8 cellular contexts compared by ENCODE assay signal in genomic region chr19:510606-511100, GRCh38. TPM values are rescaled to one million over a fixed set of nuclear protein-coding genes. Genes with fewer than 3 reads are reported as not detected.
DNase-seq lines count a peak whose midpoint lies in the region; ATAC-seq and TF ChIP-seq lines count a peak whose summit lies in the region.

No MANE protein-coding gene starts in this region.

- no peak for TF ChIP-seq POLR2A in lower leg skin (IDR thresholded peaks at IDR 0.05)

- peak overlapping the region in 28 of 59 donors; percentile 1 to 36 (median 20) for H3K4me3 ChIP-seq in dorsolateral prefrontal cortex
- no peak overlapping the region for H3K4me3 ChIP-seq in lower leg skin (ENCODE audit: low read depth, poor library complexity, severe bottlenecking)

- intact Hi-C loops in dorsolateral prefrontal cortex (cut with DNase I) (no loop called here), lower leg skin (cut with DNase I; ENCODE audit: low total_unique reads) (no loop called here)

- WGBS in lower leg skin, 2 donors, result 20 to 26% methylated on average over 10 of the region's 21 CpGs

- peak; percentile 70 for DNase-seq in DMS79 (lab: John Stamatoyannopoulos, UW)
- DNase-seq in NCI-H748 (lab: John Stamatoyannopoulos, UW; ENCODE audit: unreplicated experiment), result peak; percentile 85
- DNase-seq in activated CD4-positive, alpha-beta T cell treated with anti-CD3 and anti-CD28 coated beads, Interleukin-2, amount 50 U/mL, for 48 hours, result peak; percentile 96 to 97
- peak; percentile 50 to 88 (median 79) for DNase-seq in dorsolateral prefrontal cortex
- DNase-seq in lower leg skin (ENCODE audit: low spot score in 2 of 2), result peak in 1 of 2 donors; percentile 94
- DNase-seq in stimulated activated CD4-positive, alpha-beta T cell treated with anti-CD3 and anti-CD28 coated beads, Interleukin-4, amount 100 ng/mL, for 48 hours (ENCODE audit: low read depth in 2 of 2), result peak; percentile 93 to 96

- H3K27me3 ChIP-seq in dorsolateral prefrontal cortex, result no peaks in the 10 kb centered on the region

- ATAC-seq in HG03342 (IDR thresholded peaks at IDR 0.05; ENCODE audit: unreplicated experiment) (peak; percentile 35), HG03196 (IDR thresholded peaks at IDR 0.05; ENCODE audit: unreplicated experiment) (no peak)

- peak overlapping the region in 57 of 59 donors; percentile 19 to 87 (median 75) for H3K27ac ChIP-seq in dorsolateral prefrontal cortex

- TF ChIP-seq CTCF in dorsolateral prefrontal cortex (IDR thresholded peaks at IDR 0.05 in 54 of 56, conservative IDR thresholded peaks at IDR 0.05 in 2 of 56; ENCODE audit: low read depth in 1 of 56, partially characterized antibody in 56 of 56) (peak; percentile 64 to 98 (median 87)), lower leg skin (IDR thresholded peaks at IDR 0.05) (peak in 2 of 3 donors; percentile 53 to 64)

RNA-seq across cellular contexts. Expression of gene TPGS1, which starts 3.4 kb away (rescaled TPM):
- total RNA-seq in dorsolateral prefrontal cortex, result 10 to 100 TPM; 13.7 to 35.3 (median 21.6) TPM
- 10 to 100 TPM; 23.4 to 73.8 (median 62.1) TPM for total RNA-seq in lower leg skin

RNA-seq across cellular contexts. Expression of gene MADCAM1, which starts 14.4 kb away (rescaled TPM):
- total RNA-seq in dorsolateral prefrontal cortex (10 to 100 TPM in 8 of 120 experiments, 1 to 10 TPM in 112; 3.0 to 15.5 (median 6.7) TPM), lower leg skin (under 1 TPM in 2 of 4 donors, not detected in 2; 0.34 to 0.57 TPM)

RNA-seq across cellular contexts. Expression of gene CDC34, which starts 20.9 kb away (rescaled TPM):
- total RNA-seq in dorsolateral prefrontal cortex (10 to 100 TPM; 53.7 to 98.3 (median 68.0) TPM), lower leg skin (100 to 1,000 TPM; 129 to 214 (median 140) TPM)

RNA-seq across cellular contexts. Expression of gene GZMM, which starts 33.2 kb away (rescaled TPM):
- total RNA-seq in dorsolateral prefrontal cortex, result 1 to 10 TPM in 36 of 120 experiments, under 1 TPM in 46, not detected in 38; 0.43 to 5.3 (median 0.94) TPM
- total RNA-seq in lower leg skin, result 1 to 10 TPM in 2 of 4 donors, under 1 TPM in 1, not detected in 1; 0.29 to 1.5 (median 1.3) TPM

RNA-seq across cellular contexts. Expression of gene SHC2, which starts 49.8 kb away (rescaled TPM):
- total RNA-seq in dorsolateral prefrontal cortex (100 to 1,000 TPM in 9 of 120 experiments, 10 to 100 TPM in 111; 47.4 to 116 (median 75.5) TPM), lower leg skin (10 to 100 TPM; 14.6 to 25.0 (median 17.8) TPM)
